ENCODE assay signal across 34 cellular contexts in genomic region chr11:119619665-119620064, GRCh38.
DNase-seq lines count a peak whose midpoint lies in the region; ATAC-seq, FAIRE-seq and TF ChIP-seq lines count a peak whose summit lies in the region.
"Had no signal": no experiment of that assay in that cellular context is flagged by ENCODE, and none has a peak within 500 bp of the region (broad histone marks: within the 10 kb centered on the region; RNA-seq: fewer than 3 reads in every experiment).

No MANE protein-coding gene starts in this region.

- H3K4me3 Mint-ChIP-seq in activated naive CD8-positive, alpha-beta T cell: no peak overlapping the region
- H3K4me3 Mint-ChIP-seq in activated naive CD8-positive, alpha-beta T cell treated with anti-CD3 and anti-CD28 coated beads, Interleukin-2, amount 50 U/mL, for 24 hours: no peak overlapping the region
- no peak overlapping the region for H3K4me3 Mint-ChIP-seq in CD8-positive, alpha-beta memory T cell
- H3K4me3 Mint-ChIP-seq: activated T-cell treated with anti-CD3 and anti-CD28 coated beads, Interleukin-2, amount 50 U/mL, for 4 hours; CD8-positive, alpha-beta T cell; IgD-negative memory B cell; immature natural killer cell; stimulated activated effector memory CD8-positive, alpha-beta T cell treated with anti-CD3 and anti-CD28 coated beads, Interleukin-12 subunit alpha, Interleukin-12 subunit beta, amount 100 ng/mL, for 72 hours; T-helper 2 cell treated with Interferon-gamma antibody and Interleukin-4, amounts not matched to agents 5 μg/mL and 100 μg/mL, for 36 hours had no signal

- H3K9ac ChIP-seq in GM12878 (ENCODE audit: control insufficient read depth, insufficient read depth, low read length): no peak overlapping the region

- no peaks in the 10 kb centered on the region for H3K9me3 Mint-ChIP-seq in activated naive CD8-positive, alpha-beta T cell (ENCODE audit: low read depth)
- H3K9me3 Mint-ChIP-seq in activated naive CD8-positive, alpha-beta T cell treated with anti-CD3 and anti-CD28 coated beads, Interleukin-2, amount 50 U/mL, for 24 hours: no peaks in the 10 kb centered on the region
- no peaks in the 10 kb centered on the region for H3K9me3 Mint-ChIP-seq in CD8-positive, alpha-beta memory T cell
- H3K9me3 Mint-ChIP-seq: activated T-cell treated with anti-CD3 and anti-CD28 coated beads, Interleukin-2, amount 50 U/mL, for 4 hours; CD8-positive, alpha-beta T cell; IgD-negative memory B cell; immature natural killer cell; stimulated activated effector memory CD8-positive, alpha-beta T cell treated with anti-CD3 and anti-CD28 coated beads, Interleukin-12 subunit alpha, Interleukin-12 subunit beta, amount 100 ng/mL, for 72 hours; T-helper 2 cell treated with Interferon-gamma antibody and Interleukin-4, amounts not matched to agents 5 μg/mL and 100 μg/mL, for 36 hours had no signal

- H3K4me1 ChIP-seq in GM12878 (ENCODE audit: control insufficient read depth, insufficient read depth, low read length): no peaks in the 10 kb centered on the region
- H3K4me1 ChIP-seq in CD8-positive, alpha-beta memory T cell (ENCODE audit: insufficient read depth, low read length): no peaks in the 10 kb centered on the region
- H3K4me1 ChIP-seq: gastroesophageal sphincter, prostate gland had no signal

- intact Hi-C loops in GM12878 (cut with micrococcal nuclease; ENCODE audit: unreplicated experiment): loop anchor here (10.0 kb wide), 1 partner anchor 135 kb away; no protein-coding TSS in a partner anchor
- intact Hi-C loops in head of caudate nucleus (cut with DNase I): loop anchor here (10.0 kb wide), 1 partner anchor 85 kb away; no protein-coding TSS in a partner anchor

- no peaks in the 10 kb centered on the region for H4K20me1 ChIP-seq in GM12878 (ENCODE audit: control insufficient read depth, insufficient read depth)

- no peak for DNase-seq in activated naive CD8-positive, alpha-beta T cell treated with anti-CD3 and anti-CD28 coated beads, Interleukin-2, amount 50 U/mL, for 24 hours
- DNase-seq in GM12878 (ENCODE audit: low read depth, low spot score) (peak; percentile 16), NCI-H2196 treated with DMSO at 0.1 percent for 48 hours (lab: John Stamatoyannopoulos, UW; ENCODE audit: unreplicated experiment) (no peak), head of caudate nucleus (no peak)
- no peak for DNase-seq in CD8-positive, alpha-beta memory T cell
- DNase-seq: activated CD4-positive, alpha-beta T cell treated with anti-CD3 and anti-CD28 coated beads for 4 hours; activated gamma-delta T cell treated with Interleukin-2 at 50 U/mL for 16 hours; activated T-cell treated with anti-CD3 and anti-CD28 coated beads, Interleukin-2, amount 50 U/mL, for 4 hours; body of pancreas; CD8-positive, alpha-beta T cell; DMS 273 treated with DMSO at 0.1 percent for 48 hours; hypothalamus; immature natural killer cell; NCI-H1092; NCI-H1694 treated with DMSO at 0.1 percent for 48 hours; NCI-H2171 treated with DMSO at 0.1 percent for 48 hours; NCI-H524; PC-3; stimulated activated CD4-positive, alpha-beta T cell treated with anti-CD3 and anti-CD28 coated beads, Interleukin-12 subunit alpha, Interleukin-12 subunit beta, amount 100 ng/mL, for 4 hours; stimulated activated CD4-positive, alpha-beta T cell treated with anti-CD3 and anti-CD28 coated beads, Interleukin-4, amount 100 ng/mL, for 24 hours had no signal

- no peaks in the 10 kb centered on the region for H3K36me3 ChIP-seq in GM12878 (ENCODE audit: control insufficient read depth in 2 of 2, insufficient read depth in 2 of 2, low read length in 1 of 2)
- H3K36me3 ChIP-seq in CD8-positive, alpha-beta memory T cell (ENCODE audit: insufficient read depth, low read length): no peaks in the 10 kb centered on the region
- H3K36me3 ChIP-seq: gastroesophageal sphincter, HAP-1, neutrophil, prostate gland had no signal

- RAD21 ChIA-PET in GM12878 (lab: Charles Lee; ENCODE audit: unreplicated experiment): no interaction called here

- CTCF ChIA-PET in GM12878 (lab: Yijun Ruan, JAX): interaction anchor here (1.0 to 1.4 kb wide), 3 partner anchors 12 to 489 kb away, joined by 3 to 5 read pairs (median 4); no protein-coding TSS in a partner anchor
- CTCF ChIA-PET in CD8-positive, alpha-beta memory T cell (lab: Charles Lee): interaction anchor here (0.9 kb wide), 1 partner anchor 110 kb away, joined by 3 read pairs; the partner anchor contains the start of gene NECTIN1

- in situ Hi-C loops in GM12878 (cut with MboI): no loop called here

- H3K4me2 ChIP-seq in GM12878 (ENCODE audit: control insufficient read depth, insufficient read depth): no peak overlapping the region

- no peaks in the 10 kb centered on the region for H3K27me3 Mint-ChIP-seq in activated naive CD8-positive, alpha-beta T cell
- H3K27me3 Mint-ChIP-seq in activated naive CD8-positive, alpha-beta T cell treated with anti-CD3 and anti-CD28 coated beads, Interleukin-2, amount 50 U/mL, for 24 hours: peaks cover 6% of the 10 kb centered on the region
- peaks cover 6 to 29% of the 10 kb centered on the region in 2 donors for H3K27me3 Mint-ChIP-seq in CD8-positive, alpha-beta memory T cell

- 2% methylated on average over 3 of the region's 3 CpGs for WGBS in GM12878 (ENCODE audit: insufficient coverage, insufficient replicate concordance, low lambda C conversion rate, missing lambda C conversion rate)

- H3K4me3 ChIP-seq in GM12878: no peak overlapping the region
- no peak overlapping the region for H3K4me3 ChIP-seq in CD8-positive, alpha-beta memory T cell (ENCODE audit: low read length)
- H3K4me3 ChIP-seq: body of pancreas, gastroesophageal sphincter, HAP-1, prostate gland had no signal

- POLR2A ChIA-PET in GM12878 (lab: Charles Lee): no interaction called here
- POLR2A ChIA-PET in CD8-positive, alpha-beta memory T cell (lab: Charles Lee): no interaction called here

- FAIRE-seq in GM12878 (lab: Jason Lieb, UNC): no peak
- FAIRE-seq: endothelial cell of umbilical vein had no signal

- peak overlapping the region; percentile 8 for H3K27ac Mint-ChIP-seq in activated naive CD8-positive, alpha-beta T cell
- H3K27ac Mint-ChIP-seq in activated naive CD8-positive, alpha-beta T cell treated with anti-CD3 and anti-CD28 coated beads, Interleukin-2, amount 50 U/mL, for 24 hours: no peak overlapping the region
- H3K27ac Mint-ChIP-seq in CD8-positive, alpha-beta memory T cell: no peak overlapping the region
- H3K27ac Mint-ChIP-seq: CD8-positive, alpha-beta T cell; IgD-negative memory B cell; immature natural killer cell; stimulated activated effector memory CD8-positive, alpha-beta T cell treated with anti-CD3 and anti-CD28 coated beads, Interleukin-12 subunit alpha, Interleukin-12 subunit beta, amount 100 ng/mL, for 72 hours; T-helper 2 cell treated with Interferon-gamma antibody and Interleukin-4, amounts not matched to agents 5 μg/mL and 100 μg/mL, for 36 hours had no signal

- H3K9me3 ChIP-seq in GM12878 (replicated peaks; ENCODE audit: control insufficient read depth, insufficient read depth, low read length): no peaks in the 10 kb centered on the region
- no peaks in the 10 kb centered on the region for H3K9me3 ChIP-seq in CD8-positive, alpha-beta memory T cell (ENCODE audit: low read length)
- H3K9me3 ChIP-seq: body of pancreas, gastroesophageal sphincter, HAP-1, neutrophil, prostate gland had no signal

- H3K27ac ChIP-seq in GM12878 (ENCODE audit: control insufficient read depth, insufficient read depth): no peak overlapping the region
- H3K27ac ChIP-seq in CD8-positive, alpha-beta memory T cell (ENCODE audit: low read depth, low read length): no peak overlapping the region
- H3K27ac ChIP-seq: 22Rv1, body of pancreas, gastroesophageal sphincter, neutrophil, prostate gland had no signal

- H3K4me1 Mint-ChIP-seq in activated naive CD8-positive, alpha-beta T cell (ENCODE audit: low read depth): no peaks in the 10 kb centered on the region
- no peaks in the 10 kb centered on the region for H3K4me1 Mint-ChIP-seq in activated naive CD8-positive, alpha-beta T cell treated with anti-CD3 and anti-CD28 coated beads, Interleukin-2, amount 50 U/mL, for 24 hours
- no peaks in the 10 kb centered on the region for H3K4me1 Mint-ChIP-seq in CD8-positive, alpha-beta memory T cell
- H3K4me1 Mint-ChIP-seq: immature natural killer cell had no signal

- no peaks in the 10 kb centered on the region for H3K79me2 ChIP-seq in GM12878 (ENCODE audit: control insufficient read depth, insufficient read depth, low read length)

- TF ChIP-seq RAD21 in GM12878 (IDR thresholded peaks at IDR 0.05; ENCODE audit: insufficient read depth, low read depth, low read length): no peak

- SMC1A ChIA-PET in GM12878 (lab: Charles Lee; ENCODE audit: uncharacterized antibody, unreplicated experiment): no interaction called here

- no peaks in the 10 kb centered on the region; a peak in 1 of 4 replicates for H3K27me3 ChIP-seq in GM12878 (replicated peaks in 1 of 2; ENCODE audit: control insufficient read depth in 2 of 2, insufficient read depth in 2 of 2, low read length in 1 of 2)
- H3K27me3 ChIP-seq in CD8-positive, alpha-beta memory T cell (ENCODE audit: insufficient read depth, low read length, poor library complexity, severe bottlenecking): no peaks in the 10 kb centered on the region
- H3K27me3 ChIP-seq: body of pancreas, neutrophil had no signal

- no peak for TF ChIP-seq CTCF in GM12878 (IDR thresholded peaks at IDR 0.05 in 2 of 3, conservative IDR thresholded peaks at IDR 0.05 in 1 of 3; ENCODE audit: control insufficient read depth in 2 of 3, extremely low read depth in 1 of 3, insufficient read depth in 1 of 3, low read depth in 3 of 3, low read length in 3 of 3)

- no peak for TF ChIP-seq POLR2A in GM12878 (IDR thresholded peaks at IDR 0.05; ENCODE audit: low read depth, low read length)

- no peaks in the 10 kb centered on the region for H3K36me3 Mint-ChIP-seq in activated naive CD8-positive, alpha-beta T cell
- no peaks in the 10 kb centered on the region for H3K36me3 Mint-ChIP-seq in activated naive CD8-positive, alpha-beta T cell treated with anti-CD3 and anti-CD28 coated beads, Interleukin-2, amount 50 U/mL, for 24 hours (ENCODE audit: low read depth)
- H3K36me3 Mint-ChIP-seq in CD8-positive, alpha-beta memory T cell: no peaks in the 10 kb centered on the region
- H3K36me3 Mint-ChIP-seq: CD8-positive, alpha-beta T cell; IgD-negative memory B cell; immature natural killer cell; stimulated activated effector memory CD8-positive, alpha-beta T cell treated with anti-CD3 and anti-CD28 coated beads, Interleukin-12 subunit alpha, Interleukin-12 subunit beta, amount 100 ng/mL, for 72 hours had no signal

- no peak for ATAC-seq in activated naive CD8-positive, alpha-beta T cell treated with anti-CD3 and anti-CD28 coated beads, Interleukin-2, amount 50 U/mL, for 24 hours
- ATAC-seq in HG03108 (IDR thresholded peaks at IDR 0.05; ENCODE audit: unreplicated experiment): peak; percentile 64
- peak; percentile 15 for ATAC-seq in GM12878
- ATAC-seq in GM21723 (IDR thresholded peaks at IDR 0.05; ENCODE audit: unreplicated experiment): no peak
- ATAC-seq: activated T-cell treated with anti-CD3 and anti-CD28 coated beads, Interleukin-2, amount 50 U/mL, for 4 hours; body of pancreas; CD8-positive, alpha-beta T cell; gastroesophageal sphincter; PC-3; Right ventricle myocardium inferior; sciatic nerve; stimulated activated effector memory CD8-positive, alpha-beta T cell treated with anti-CD3 and anti-CD28 coated beads, Interleukin-12 subunit alpha, Interleukin-12 subunit beta, amount 100 ng/mL, for 72 hours had no signal

- BruUV-seq in GM12878 (replicated peaks; lab: Mats Ljungman, UMichigan): no TSS peak

- no peak for TF ChIP-seq EP300 in GM12878 (IDR thresholded peaks at IDR 0.05; ENCODE audit: borderline replicate concordance in 1 of 2, control insufficient read depth in 1 of 2, low read depth in 2 of 2, low read length in 2 of 2)

- no peak overlapping the region for H2AFZ ChIP-seq in GM12878 (ENCODE audit: control insufficient read depth, low read depth, low read length)

Comparison
In these comparisons a context has a peak if more than half of its experiments do, and no peak if none do; other contexts are left out.
1. ATAC-seq: peak in HG03108 (single experiment) and GM12878 (single experiment); none in activated naive CD8-positive, alpha-beta T cell treated with anti-CD3 and anti-CD28 coated beads, Interleukin-2, amount 50 U/mL, for 24 hours (single experiment) and GM21723 (single experiment).